In the genomic region with DNA sequence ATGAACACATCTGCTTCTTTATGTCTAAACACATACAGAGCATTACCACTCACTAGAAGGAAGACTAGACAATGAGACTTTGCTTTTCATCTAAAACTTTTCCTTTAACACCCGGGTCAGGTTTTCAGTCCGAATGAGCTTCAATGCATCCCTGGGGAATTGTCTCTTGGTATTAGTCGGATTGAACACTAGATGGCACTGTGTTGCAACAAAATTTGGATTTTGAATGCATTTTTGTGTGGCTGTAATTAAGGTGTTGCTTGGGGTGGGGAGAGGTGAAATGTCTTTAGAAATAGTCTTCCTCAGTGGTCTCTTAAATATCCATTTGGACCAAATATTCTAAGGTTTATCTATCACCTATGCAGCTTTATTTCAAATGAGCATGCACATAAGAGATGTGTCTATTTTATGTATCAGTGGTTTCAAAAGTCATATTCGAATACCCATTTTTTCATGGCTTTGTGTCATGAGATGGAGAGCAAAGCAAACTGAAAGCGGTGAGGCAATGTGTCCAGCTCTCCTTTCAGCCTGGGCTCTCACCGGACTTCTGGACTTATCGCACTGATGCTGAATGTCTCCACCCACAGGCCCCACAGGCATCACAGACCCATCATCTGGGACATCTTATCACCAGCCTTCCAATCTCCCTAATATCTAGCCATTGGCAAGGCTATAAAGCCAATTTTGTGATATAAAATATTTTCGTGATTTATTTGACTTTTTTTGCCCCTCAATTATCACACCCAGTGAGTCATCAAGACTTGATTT, we compare ENCODE assay signal across 8 cellular contexts.
A peak's percentile ranks its signal among the peaks of the same experiment; 100 is the strongest.
DNase-seq lines count a peak whose midpoint lies in the region; ATAC-seq and TF ChIP-seq lines count a peak whose summit lies in the region.

No MANE protein-coding gene starts in this region.

- CTCF ChIA-PET in AG04450 (lab: Charles Lee) = interaction anchor here (0.5 to 4.1 kb wide), 35 partner anchors 9 to 1367 kb away, joined by 3 to 24 read pairs (median 4); a partner anchor contains a TSS

- ATAC-seq in HG03469 (IDR thresholded peaks at IDR 0.05; ENCODE audit: unreplicated experiment) = no peak

- peaks cover 5% of the 10 kb centered on the region for H3K27me3 ChIP-seq in AG04450 (ENCODE audit: control insufficient read depth, insufficient read depth, low read length)

- POLR2A ChIA-PET in AG04450 (lab: Yijun Ruan, JAX) = interaction anchor here (2.2 kb wide), 1 partner anchor 1254 kb away, joined by 7 read pairs; a partner anchor contains a TSS

- no peak overlapping the region for H3K27ac ChIP-seq in AG04450 (ENCODE audit: low read depth, low read length)

- DNase-seq in AG04450 (ENCODE audit: low read depth, low spot score) = peak; percentile 4
- no peak for DNase-seq in GM12864 (ENCODE audit: low read depth)
- DNase-seq in NCI-H128 (lab: John Stamatoyannopoulos, UW; ENCODE audit: unreplicated experiment) = peak; percentile 47
- DNase-seq in SHP77 treated with DMSO at 0.1 percent for 48 hours (lab: John Stamatoyannopoulos, UW) = peak; percentile 77
- DNase-seq in dermis blood vessel endothelial cell = peak; percentile 77
- peak; percentile 55 to 68 for DNase-seq in lung microvascular endothelial cell (ENCODE audit: low read depth in 2 of 2)
- DNase-seq in islet precursor cell = no peak

- no peaks in the 10 kb centered on the region for H3K9me3 ChIP-seq in AG04450 (ENCODE audit: control insufficient read depth, insufficient read depth, low read length)

- TF ChIP-seq CTCF in AG04450 (IDR thresholded peaks at IDR 0.05; ENCODE audit: low read depth, low read length) (peak; percentile 71), GM12864 (IDR thresholded peaks at IDR 0.05; ENCODE audit: low read depth, low read length, missing control alignments) (peak; percentile 60)

- H3K4me3 ChIP-seq in AG04450 (ENCODE audit: low read depth, low read length) (no peak overlapping the region), GM12864 (ENCODE audit: low read depth, low read length) (no peak overlapping the region)

Comparison
In these comparisons a context has a peak if more than half of its experiments do, and no peak if none do; other contexts are left out.
1. DNase-seq: peak in AG04450 (single experiment), NCI-H128 (single experiment), SHP77 treated with DMSO at 0.1 percent for 48 hours (single experiment), dermis blood vessel endothelial cell (single experiment) and lung microvascular endothelial cell (2 of 2); none in GM12864 (single experiment) and islet precursor cell (single experiment).